In genomic region chr19:10503002-10503789, GRCh38 we compare ENCODE assay signal across 8 cellular contexts. TPM values are rescaled to one million over a fixed set of nuclear protein-coding genes. Genes with fewer than 3 reads are reported as not detected.
DNase-seq lines count a peak whose midpoint lies in the region; ATAC-seq and TF ChIP-seq lines count a peak whose summit lies in the region.

Gene KEAP1 (minus strand): TSS chr19:10503356. CDS start chr19:10500033, 3,323 bp downstream.

- 2 to 4% methylated on average over 30 to 32 of the region's 73 CpGs for WGBS in testis, 2 donors

- H3K4me3 Mint-ChIP-seq in activated B cell treated with CpG ODN at 0.5 μM for 24 hours: peak within 1 kb of the TSS; percentile 87

- peaks cover 57% of the 10 kb centered on the region for H3K79me2 ChIP-seq in Loucy (ENCODE audit: insufficient read depth, low read length)

- H3K9ac ChIP-seq in Loucy (ENCODE audit: low read depth, low read length, poor library complexity, severe bottlenecking): peak within 1 kb of the TSS; percentile 99
- H3K9ac ChIP-seq in mucosa of rectum (ENCODE audit: low read depth in 1 of 2, low read length in 2 of 2): peak within 1 kb of the TSS; percentile 89 to 99

- H3K4me1 Mint-ChIP-seq in activated B cell treated with CpG ODN at 0.5 μM for 24 hours: peaks cover 23% of the 10 kb centered on the region

- H3K27me3 Mint-ChIP-seq in activated B cell treated with CpG ODN at 0.5 μM for 24 hours: no peaks in the 10 kb centered on the region

- H3K9me3 ChIP-seq in Loucy (ENCODE audit: insufficient read depth, low read depth, low read length) (no peaks in the 10 kb centered on the region), mucosa of rectum (ENCODE audit: control insufficient read depth in 2 of 2, low read length in 2 of 2) (no peaks in the 10 kb centered on the region), testis (no peaks in the 10 kb centered on the region)

- ATAC-seq in GM21717 (IDR thresholded peaks at IDR 0.05; ENCODE audit: unreplicated experiment) (peak; percentile 18), activated B cell treated with CpG ODN at 0.5 μM for 24 hours (ENCODE audit: low read depth) (peak; percentile 18)

- peak within 1 kb of the TSS; percentile 86 for H2AFZ ChIP-seq in Loucy (ENCODE audit: low read length)

- peaks cover 6% of the 10 kb centered on the region for H3K27me3 ChIP-seq in Loucy (ENCODE audit: insufficient read depth, low read length, poor library complexity, severe bottlenecking)
- no peaks in the 10 kb centered on the region for H3K27me3 ChIP-seq in mucosa of rectum (ENCODE audit: control insufficient read depth in 2 of 2, insufficient read depth in 2 of 2, low read length in 2 of 2)
- H3K27me3 ChIP-seq in testis: no peaks in the 10 kb centered on the region

- H3K4me1 ChIP-seq in Loucy (ENCODE audit: insufficient read depth, low read length, poor library complexity, severe bottlenecking) (peaks cover 36% of the 10 kb centered on the region), mucosa of rectum (ENCODE audit: control insufficient read depth in 2 of 2, insufficient read depth in 2 of 2, low read length in 2 of 2) (peaks cover 11 to 18% of the 10 kb centered on the region in 2 donors), testis (peaks cover 13% of the 10 kb centered on the region)

- no peaks in the 10 kb centered on the region for H3K9me3 Mint-ChIP-seq in activated B cell treated with CpG ODN at 0.5 μM for 24 hours

- H3K4me3 ChIP-seq in Loucy (ENCODE audit: low read length, poor library complexity, severe bottlenecking) (peak within 1 kb of the TSS; percentile 83), epithelial cell of proximal tubule (ENCODE audit: low read depth, low read length) (peak within 1 kb of the TSS; percentile 94), mucosa of rectum (ENCODE audit: low read length in 2 of 2) (peak within 1 kb of the TSS; percentile 88 to 91), testis (peak within 1 kb of the TSS; percentile 92 to 97)

- H3K4me2 ChIP-seq in Loucy (ENCODE audit: low read depth, low read length, poor library complexity, severe bottlenecking): peak within 1 kb of the TSS; percentile 95

- TF ChIP-seq CTCF in Loucy (conservative IDR thresholded peaks at IDR 0.05; ENCODE audit: low read length): no peak
- TF ChIP-seq CTCF in activated B cell treated with CpG ODN at 0.5 μM for 24 hours (IDR thresholded peaks at IDR 0.05): no peak
- TF ChIP-seq CTCF in epithelial cell of proximal tubule (conservative IDR thresholded peaks at IDR 0.05; ENCODE audit: low read depth, low read length): no peak
- TF ChIP-seq CTCF in testis (IDR thresholded peaks at IDR 0.05): no peak

- peaks cover 19% of the 10 kb centered on the region for H3K36me3 Mint-ChIP-seq in activated B cell treated with CpG ODN at 0.5 μM for 24 hours (ENCODE audit: low read depth)

- no peaks in the 10 kb centered on the region for H3F3A ChIP-seq in Loucy (ENCODE audit: low read depth)

- H3K27ac Mint-ChIP-seq in activated B cell treated with CpG ODN at 0.5 μM for 24 hours: peak within 1 kb of the TSS; percentile 91

- DNase-seq in DMS79 treated with DMSO at 0.1 percent for 48 hours (lab: John Stamatoyannopoulos, UW) (peak; percentile 69), activated B cell treated with CpG ODN at 0.5 μM for 24 hours (no peak), epithelial cell of proximal tubule (ENCODE audit: low read depth) (no peak), testis (peak; percentile 65), NCI-H187 (lab: John Stamatoyannopoulos, UW) (no peak)

- H3K27ac ChIP-seq in mucosa of rectum (ENCODE audit: low read depth in 2 of 2, low read length in 2 of 2) (peak within 1 kb of the TSS; percentile 95), testis (peak within 1 kb of the TSS; percentile 84 to 93)

- peaks cover 15% of the 10 kb centered on the region; the same call in 1 of the 2 replicates for H3K36me3 ChIP-seq in Loucy (ENCODE audit: insufficient read depth, low read length)
- peaks cover 8 to 9% of the 10 kb centered on the region in 2 donors for H3K36me3 ChIP-seq in mucosa of rectum (ENCODE audit: control insufficient read depth in 2 of 2, insufficient read depth in 2 of 2, low read length in 2 of 2)
- no peaks in the 10 kb centered on the region for H3K36me3 ChIP-seq in testis (ENCODE audit: low read depth, missing control alignments)

- CTCF ChIA-PET in activated B cell treated with CpG ODN at 0.5 μM for 24 hours (lab: Charles Lee): no interaction called here

- peaks cover 23% of the 10 kb centered on the region for H4K20me1 ChIP-seq in Loucy (ENCODE audit: insufficient read depth, low read length, poor library complexity, severe bottlenecking)

- intact Hi-C loops in activated B cell treated with CpG ODN at 0.5 μM for 24 hours (cut with micrococcal nuclease) (loop anchor here (2.0 to 5.0 kb wide), 2 partner anchors 20 to 81 kb away; partner anchors contain the start of gene PDE4A), testis (cut with DNase I; ENCODE audit: low total_unique reads) (no loop called here)

- H3K9me2 ChIP-seq in Loucy (replicated peaks; ENCODE audit: low read depth, low read length): no peaks in the 10 kb centered on the region

- POLR2A ChIA-PET in activated B cell treated with CpG ODN at 0.5 μM for 24 hours (lab: Charles Lee): interaction anchor here (0.6 to 1.6 kb wide), 20 partner anchors 9 to 1073 kb away, joined by 3 to 6 read pairs (median 4); partner anchors contain the start of genes CDC37, KRI1 and QTRT1

- TF ChIP-seq POLR2A in testis (IDR thresholded peaks at IDR 0.05): no peak

RNA-seq across cellular contexts. Expression of gene KEAP1, which starts in this region (rescaled TPM):
- 38.9 and 48.0 TPM in 2 replicates for total RNA-seq in activated B cell treated with CpG ODN at 0.5 μM for 24 hours
- total RNA-seq in epithelial cell of proximal tubule: 41.2 and 76.0 TPM in 2 replicates
- 10 to 100 TPM; 40.7 to 61.0 TPM for total RNA-seq in testis
- polyA plus RNA-seq in testis (ENCODE audit: insufficient read depth, low read depth, low replicate concordance): 54.1 TPM

Comparison
In these comparisons a context has a peak if more than half of its experiments do, and no peak if none do; other contexts are left out.
1. DNase-seq: peak in DMS79 treated with DMSO at 0.1 percent for 48 hours (single experiment) and testis (single experiment); none in activated B cell treated with CpG ODN at 0.5 μM for 24 hours (single experiment), epithelial cell of proximal tubule (single experiment) and NCI-H187 (0 of 2).
2. Peak in every context shown above with its lines, with median percentiles within 50 percentile points of each other: H3K4me3 ChIP-seq.